ENCODE assay signal across 1 cellular context in the genomic region with DNA sequence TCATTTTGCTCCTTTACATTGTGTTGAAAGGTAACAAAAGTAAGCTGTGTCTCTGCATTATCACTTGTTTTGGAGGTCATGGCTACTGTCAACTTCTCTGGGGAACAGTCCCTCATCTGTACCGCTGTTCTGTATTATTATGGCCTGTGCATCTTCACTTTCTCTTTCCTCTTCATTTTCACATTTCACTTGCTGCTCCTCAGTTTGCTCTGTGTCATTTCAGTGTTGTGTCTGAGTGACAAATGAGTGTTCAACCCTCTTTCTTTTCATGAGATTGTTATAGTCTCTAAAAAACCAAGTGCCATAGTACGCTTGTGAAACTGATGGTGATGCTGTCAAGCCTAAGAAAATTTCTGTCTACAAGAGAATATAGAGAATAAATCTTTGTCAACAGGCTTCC.
TF ChIP-seq lines count a peak whose summit lies in the region.

No MANE protein-coding gene starts in this region.

TF ChIP-seq in H1, 55 proteins besides CTCF, POLR2A, EP300 and RAD21 (continued from another document):
- no peak for TF ChIP-seq TEAD4 (IDR thresholded peaks at IDR 0.05; ENCODE audit: low read depth, low read length)
- TF ChIP-seq, protein P1, sequence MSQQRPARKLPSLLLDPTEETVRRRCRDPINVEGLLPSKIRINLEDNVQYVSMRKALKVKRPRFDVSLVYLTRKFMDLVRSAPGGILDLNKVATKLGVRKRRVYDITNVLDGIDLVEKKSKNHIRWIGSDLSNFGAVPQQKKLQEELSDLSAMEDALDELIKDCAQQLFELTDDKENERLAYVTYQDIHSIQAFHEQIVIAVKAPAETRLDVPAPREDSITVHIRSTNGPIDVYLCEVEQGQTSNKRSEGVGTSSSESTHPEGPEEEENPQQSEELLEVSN (IDR thresholded peaks at IDR 0.05): no peak
- TF ChIP-seq CREB1 (IDR thresholded peaks at IDR 0.05): no peak
- TF ChIP-seq SUZ12 (IDR thresholded peaks at IDR 0.05; ENCODE audit: low read length): no peak
- TF ChIP-seq CHD1 (IDR thresholded peaks at IDR 0.05; ENCODE audit: low read depth, low read length): no peak
- TF ChIP-seq CBX5 (IDR thresholded peaks at IDR 0.05; ENCODE audit: low read depth, low read length): no peak
- TF ChIP-seq JUN (IDR thresholded peaks at IDR 0.05; ENCODE audit: low read depth, low read length): no peak
- no peak for TF ChIP-seq TCF12 (IDR thresholded peaks at IDR 0.05; ENCODE audit: low read depth, low read length)
- no peak for TF ChIP-seq BCL11A (IDR thresholded peaks at IDR 0.05; ENCODE audit: low read depth in 2 of 2, low read length in 2 of 2)
- no peak for TF ChIP-seq FOSL1 (IDR thresholded peaks at IDR 0.05; ENCODE audit: insufficient read depth, low read depth, low read length)
- no peak for TF ChIP-seq HDAC2 (IDR thresholded peaks at IDR 0.05; ENCODE audit: borderline replicate concordance in 1 of 2, low read depth in 2 of 2, low read length in 2 of 2)
- TF ChIP-seq POLR2AphosphoS5 (IDR thresholded peaks at IDR 0.05; ENCODE audit: low read depth, low read length): no peak
- TF ChIP-seq YY1 (IDR thresholded peaks at IDR 0.05; ENCODE audit: low read depth, low read length): no peak
